5 cellular contexts compared by ENCODE assay signal in the genomic region with DNA sequence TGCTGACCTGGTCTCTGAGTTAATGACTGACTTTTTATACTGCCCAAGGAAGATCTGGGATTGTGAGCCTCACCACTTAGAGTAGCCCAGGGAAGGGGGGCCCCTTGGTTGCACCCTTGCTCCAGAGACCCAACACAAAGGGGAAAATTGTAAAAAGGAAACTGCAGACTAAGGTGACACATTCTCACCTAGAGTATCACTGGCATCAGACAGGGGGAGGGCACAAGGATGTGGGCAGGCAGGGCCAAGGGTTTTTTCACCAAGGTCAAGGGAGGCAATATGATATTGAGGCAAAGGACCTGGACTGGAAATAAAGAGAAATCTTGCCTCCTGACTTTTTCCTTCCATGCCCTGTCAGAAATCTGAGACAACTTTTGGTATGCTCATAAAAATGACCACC.
"Had no signal": no experiment of that assay in that cellular context is flagged by ENCODE, and none has a peak within 500 bp of the region (broad histone marks: within the 10 kb centered on the region; RNA-seq: fewer than 3 reads in every experiment).

No MANE protein-coding gene starts in this region.

- DNase-seq: H9, HCEC 1CT had no signal

- H3K9me3 Mint-ChIP-seq: GM23338, IgD-negative memory B cell had no signal

- H3K36me3 Mint-ChIP-seq: IgD-negative memory B cell had no signal

- H3K4me1 Mint-ChIP-seq: GM23338, H9, IgD-negative memory B cell had no signal

- H3K4me3 Mint-ChIP-seq: GM23338, H9 had no signal

- ATAC-seq: GM23338, HepG2 had no signal

- H3K27ac Mint-ChIP-seq: GM23338, H9, IgD-negative memory B cell had no signal
